17 cellular contexts compared by ENCODE assay signal in the genomic region with DNA sequence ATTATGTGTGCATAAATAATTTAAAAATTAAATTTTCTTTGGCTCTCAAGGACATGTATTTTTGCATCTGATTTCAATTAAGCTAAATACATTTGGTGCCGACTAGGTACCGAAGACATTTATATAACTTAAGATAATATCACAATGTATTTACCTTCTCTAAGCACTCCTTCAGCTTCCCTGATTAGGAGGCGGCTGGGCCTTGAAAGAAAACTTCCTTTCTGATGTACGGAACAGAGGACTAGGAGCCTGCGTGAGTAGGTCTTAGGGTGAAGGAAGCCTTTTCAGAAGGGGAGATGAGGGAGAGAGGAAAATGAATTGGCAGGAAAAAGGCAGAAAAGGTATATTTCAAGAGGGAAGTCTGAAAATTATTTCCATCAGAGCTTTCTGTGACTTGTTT. TPM values are rescaled to one million over a fixed set of nuclear protein-coding genes. Genes with fewer than 3 reads are reported as not detected.
A peak's percentile ranks its signal among the peaks of the same experiment; 100 is the strongest.
DNase-seq lines count a peak whose midpoint lies in the region; ATAC-seq and TF ChIP-seq lines count a peak whose summit lies in the region.
"Had no signal": no experiment of that assay in that cellular context is flagged by ENCODE, and none has a peak within 500 bp of the region (broad histone marks: within the 10 kb centered on the region; RNA-seq: fewer than 3 reads in every experiment).

No MANE protein-coding gene starts in this region.

- H3K36me3 ChIP-seq in HCT116 (ENCODE audit: control insufficient read depth in 1 of 2, insufficient read depth in 2 of 2, low read length in 2 of 2) (no peaks in the 10 kb centered on the region), psoas muscle (ENCODE audit: insufficient read depth in 1 of 2, low read depth in 1 of 2) (no peaks in the 10 kb centered on the region), GM23338 (ENCODE audit: insufficient read depth) (no peaks in the 10 kb centered on the region)
- H3K36me3 ChIP-seq: HAP-1, upper lobe of left lung, WERI-Rb-1 had no signal

- H2AFZ ChIP-seq in HCT116 (ENCODE audit: low read depth, low read length, poor library complexity, severe bottlenecking) (peak overlapping the region; percentile 93), GM23338 (no peak overlapping the region)

- no TSS peak for BruUV-seq in HCT116 (replicated peaks; lab: Mats Ljungman, UMichigan)

- no peaks in the 10 kb centered on the region for H3K9me3 Mint-ChIP-seq in activated B cell treated with CpG ODN at 0.5 μM for 24 hours
- H3K9me3 Mint-ChIP-seq in GM23338 = no peaks in the 10 kb centered on the region
- no peaks in the 10 kb centered on the region for H3K9me3 Mint-ChIP-seq in T-cell

- RAD21 ChIA-PET in HCT116 (lab: Charles Lee; ENCODE audit: low non-redundant PET in 1 of 2, low total read pairs in 2 of 2, uncharacterized antibody in 2 of 2, unreplicated experiment in 2 of 2) = no interaction called here

- WGBS in psoas muscle, 3 donors = 85 to 92% (median 92%) methylated on average over 5 of the region's 5 CpGs

- H3K4me3 ChIP-seq in HCT116 (replicated peaks in 1 of 2; ENCODE audit: low read depth in 1 of 2, low read length in 2 of 2) = no peak overlapping the region
- no peak overlapping the region for H3K4me3 ChIP-seq in psoas muscle
- no peak overlapping the region for H3K4me3 ChIP-seq in GM23338
- H3K4me3 ChIP-seq: HAP-1, upper lobe of left lung had no signal

- no peak for ATAC-seq in HCT116
- ATAC-seq in activated B cell treated with CpG ODN at 0.5 μM for 24 hours (ENCODE audit: low read depth) = no peak
- ATAC-seq in psoas muscle = no peak
- no peak for ATAC-seq in GM23338
- ATAC-seq in T-cell (replicated peaks in 1 of 4) = no peak

- H3K9me2 ChIP-seq in HCT116 (ENCODE audit: insufficient read depth) (no peaks in the 10 kb centered on the region), GM23338 (ENCODE audit: insufficient read depth) (no peaks in the 10 kb centered on the region)

- H3K9me3 ChIP-seq in HCT116 (ENCODE audit: control insufficient read depth in 1 of 2, insufficient read depth in 1 of 2, low read depth in 1 of 2, low read length in 2 of 2) = no peaks in the 10 kb centered on the region
- no peaks in the 10 kb centered on the region for H3K9me3 ChIP-seq in psoas muscle
- H3K9me3 ChIP-seq: HAP-1, upper lobe of left lung had no signal

- H3K4me1 ChIP-seq in HCT116 (ENCODE audit: control insufficient read depth in 1 of 2, insufficient read depth in 2 of 2, low read length in 2 of 2) (peaks cover 15 to 21% of the 10 kb centered on the region in 2 experiments), psoas muscle (peaks cover 6% of the 10 kb centered on the region), GM23338 (ENCODE audit: insufficient read depth) (0 out of 2 replicates have a peak, but pooled peaks cover 3% of the 10 kb centered on the region)

- no peak for TF ChIP-seq RAD21 in HCT116 (IDR thresholded peaks at IDR 0.05; ENCODE audit: low read depth)

- no peak for TF ChIP-seq POLR2A in HCT116 (IDR thresholded peaks at IDR 0.05; ENCODE audit: borderline replicate concordance, extremely low read depth, insufficient read depth, insufficient read length)

- DNase-seq in HCT116 (ENCODE audit: low read depth, low spot score) (no peak), activated B cell treated with CpG ODN at 0.5 μM for 24 hours (no peak), psoas muscle (no peak), hepatic stellate cell (ENCODE audit: low spot score) (no peak), GM23338 (ENCODE audit: low spot score) (no peak), T-cell (no peak)
- no peak for DNase-seq in stimulated activated CD4-positive, alpha-beta T cell treated with anti-CD3 and anti-CD28 coated beads, Interleukin-2, amount 100 ng/mL, for 48 hours
- DNase-seq: activated CD4-positive, alpha-beta T cell treated with anti-CD3 and anti-CD28 coated beads, Interleukin-2, amount 50 U/mL, for 4 hours; NCI-H1436; OCI-M1; SIG-M5; stimulated activated naive CD4-positive, alpha-beta T cell treated with Interleukin-2 at 50 U/mL for 16 hours; T-helper 17 cell; WERI-Rb-1 had no signal

- H4K20me1 ChIP-seq in HCT116 (ENCODE audit: insufficient read depth) (no peaks in the 10 kb centered on the region), GM23338 (replicated peaks; ENCODE audit: insufficient read depth) (no peaks in the 10 kb centered on the region)

- peak overlapping the region; percentile 63 for H3K27ac ChIP-seq in C4-2B
- H3K27ac ChIP-seq in HCT116 (ENCODE audit: low read depth, low read length) = no peak overlapping the region
- H3K27ac ChIP-seq in psoas muscle = peak overlapping the region; percentile 72
- H3K27ac ChIP-seq in GM23338 (ENCODE audit: low read depth) = no peak overlapping the region
- H3K27ac ChIP-seq: WERI-Rb-1 had no signal

- H3K27me3 ChIP-seq in HCT116 (ENCODE audit: insufficient read depth, low read length) (no peaks in the 10 kb centered on the region), psoas muscle (ENCODE audit: insufficient read depth in 3 of 3, low read length in 2 of 3) (no peaks in the 10 kb centered on the region), GM23338 (ENCODE audit: insufficient read depth) (no peaks in the 10 kb centered on the region)
- H3K27me3 ChIP-seq: upper lobe of left lung had no signal

- H3K4me2 ChIP-seq in HCT116 (ENCODE audit: low read length) = no peak overlapping the region
- no peak overlapping the region for H3K4me2 ChIP-seq in GM23338

- H3K4me1 Mint-ChIP-seq in activated B cell treated with CpG ODN at 0.5 μM for 24 hours (peaks cover 71% of the 10 kb centered on the region), GM23338 (peaks cover 8% of the 10 kb centered on the region; the same call in 2 of the 3 replicates), T-cell (peaks cover 0 to 20% (median 7%) of the 10 kb centered on the region in 3 donors)

- H3K36me3 Mint-ChIP-seq in activated B cell treated with CpG ODN at 0.5 μM for 24 hours (ENCODE audit: low read depth) = no peaks in the 10 kb centered on the region
- no peaks in the 10 kb centered on the region for H3K36me3 Mint-ChIP-seq in GM23338 (ENCODE audit: low read depth)
- H3K36me3 Mint-ChIP-seq in T-cell = no peaks in the 10 kb centered on the region

- H3K27me3 Mint-ChIP-seq in activated B cell treated with CpG ODN at 0.5 μM for 24 hours (no peaks in the 10 kb centered on the region), GM23338 (ENCODE audit: insufficient read depth, low read depth, poor library complexity) (peaks cover 3% of the 10 kb centered on the region), T-cell (no peaks in the 10 kb centered on the region)
- H3K27me3 Mint-ChIP-seq: T-helper 17 cell had no signal

- H3K9ac ChIP-seq in HCT116 (ENCODE audit: low read length) = no peak overlapping the region

- H3F3A ChIP-seq in GM23338 (replicated peaks; ENCODE audit: low read depth) = no peaks in the 10 kb centered on the region; the same call in 1 of the 2 replicates

- H3K27ac Mint-ChIP-seq in activated B cell treated with CpG ODN at 0.5 μM for 24 hours = peak overlapping the region; percentile 97
- H3K27ac Mint-ChIP-seq in GM23338 = no peak overlapping the region
- no peak overlapping the region for H3K27ac Mint-ChIP-seq in T-cell

- TF ChIP-seq CTCF in C4-2B (conservative IDR thresholded peaks at IDR 0.05) (no peak), HCT116 (IDR thresholded peaks at IDR 0.05 in 2 of 3, conservative IDR thresholded peaks at IDR 0.05 in 1 of 3; ENCODE audit: borderline replicate concordance in 1 of 3, insufficient read depth in 1 of 3, low read depth in 2 of 3, low read length in 2 of 3) (no peak), activated B cell treated with CpG ODN at 0.5 μM for 24 hours (IDR thresholded peaks at IDR 0.05) (no peak), psoas muscle (IDR thresholded peaks at IDR 0.05) (no peak), GM23338 (conservative IDR thresholded peaks at IDR 0.05; ENCODE audit: low read depth in 2 of 2) (no peak)

- intact Hi-C loops in HCT116 (cut with micrococcal nuclease) (no loop called here), activated B cell treated with CpG ODN at 0.5 μM for 24 hours (cut with micrococcal nuclease) (loop anchor here (1.0 kb wide), 3 partner anchors 7 to 28 kb away; partner anchors contain the start of gene DDX6), psoas muscle (cut with DNase I) (no loop called here)

- peak overlapping the region; percentile 75 for H3K4me3 Mint-ChIP-seq in activated B cell treated with CpG ODN at 0.5 μM for 24 hours
- H3K4me3 Mint-ChIP-seq in GM23338 = no peak overlapping the region
- H3K4me3 Mint-ChIP-seq in T-cell = no peak overlapping the region
- H3K4me3 Mint-ChIP-seq: T-helper 17 cell had no signal

- POLR2A ChIA-PET in HCT116 (lab: Charles Lee) = interaction anchor here (1.5 to 2.7 kb wide), 2 partner anchors 24 to 27 kb away, joined by 3 to 14 read pairs; no protein-coding TSS in a partner anchor
- POLR2A ChIA-PET in activated B cell treated with CpG ODN at 0.5 μM for 24 hours (lab: Charles Lee) = interaction anchor here (0.6 to 30.4 kb wide), 21 partner anchors 9 to 124 kb away, joined by 3 to 988 read pairs (median 6); partner anchors contain the start of genes BCL9L and DDX6
- POLR2A ChIA-PET in T-cell (lab: Charles Lee) = no interaction called here

- CTCF ChIA-PET in HCT116 (lab: Charles Lee) = interaction anchor here (0.6 to 1.6 kb wide), 4 partner anchors 9 to 108 kb away, joined by 3 to 5 read pairs (median 4); no protein-coding TSS in a partner anchor
- CTCF ChIA-PET in activated B cell treated with CpG ODN at 0.5 μM for 24 hours (lab: Charles Lee) = interaction anchor here (1.4 to 5.5 kb wide), 6 partner anchors 9 to 65 kb away, joined by 3 to 64 read pairs (median 11); partner anchors contain the start of genes CXCR5 and DDX6
- CTCF ChIA-PET in T-cell (lab: Charles Lee) = no interaction called here

- no peaks in the 10 kb centered on the region for H3K79me2 ChIP-seq in HCT116 (ENCODE audit: insufficient read depth, low read length)
- no peaks in the 10 kb centered on the region for H3K79me2 ChIP-seq in GM23338 (replicated peaks; ENCODE audit: insufficient read depth)

TF ChIP-seq in HCT116, 20 proteins besides CTCF, POLR2A, EP300 and RAD21 (continues in another document):
- no peak for TF ChIP-seq YY1 (IDR thresholded peaks at IDR 0.05; ENCODE audit: extremely low read depth, insufficient replicate concordance, low read depth, low read length)
- no peak for TF ChIP-seq ELF1 (IDR thresholded peaks at IDR 0.05; ENCODE audit: borderline replicate concordance, low read depth)
- TF ChIP-seq CBX3 (IDR thresholded peaks at IDR 0.05; ENCODE audit: low read depth) = no peak

RNA-seq across cellular contexts. Expression of gene DDX6, which starts 28.7 kb away (rescaled TPM):
- total RNA-seq in HCT116 (2021; ENCODE audit: unreplicated experiment) = 150 TPM
- polyA plus RNA-seq in HCT116 (2012) = 25.0 and 29.6 TPM in 2 replicates
- total RNA-seq in activated B cell treated with CpG ODN at 0.5 μM for 24 hours = 263 and 297 TPM in 2 replicates
- 10 to 100 TPM; 77.6 to 90.9 (median 79.0) TPM for total RNA-seq in psoas muscle
- 10 to 100 TPM; 18.8 to 43.0 (median 21.5) TPM for polyA plus RNA-seq in psoas muscle
- 205 and 253 TPM in 2 replicates for total RNA-seq in GM23338 (2014; rRNA removed; shearing (Covaris generic))
- polyA plus RNA-seq in GM23338 (2016; fragmentation: Nextera tagmentation; extraction: Ambion mirVana) = 59.1 and 68.3 TPM in 2 replicates
- total RNA-seq in T-cell = 100 to 1,000 TPM; 220 to 312 (median 244) TPM

Comparison
In these comparisons a context has a peak if more than half of its experiments do, and no peak if none do; other contexts are left out.
1. H3K27ac ChIP-seq: peak in C4-2B (single experiment) and psoas muscle (single experiment); none in HCT116 (single experiment) and GM23338 (single experiment).
2. CTCF ChIA-PET loops: an anchor here in HCT116 (0.6 to 1.6 kb wide) and activated B cell treated with CpG ODN at 0.5 μM for 24 hours (1.4 to 5.5 kb wide); none called in T-cell.
3. POLR2A ChIA-PET loops: an anchor here in HCT116 (1.5 to 2.7 kb wide) and activated B cell treated with CpG ODN at 0.5 μM for 24 hours (0.6 to 30.4 kb wide); none called in T-cell.